21 cellular contexts compared by ENCODE assay signal in genomic region chr11:127925430-127925829, GRCh38.
DNase-seq lines count a peak whose midpoint lies in the region; ATAC-seq and TF ChIP-seq lines count a peak whose summit lies in the region.
"Had no signal": no experiment of that assay in that cellular context is flagged by ENCODE, and none has a peak within 500 bp of the region (broad histone marks: within the 10 kb centered on the region; RNA-seq: fewer than 3 reads in every experiment).

No MANE protein-coding gene starts in this region.

- no peaks in the 10 kb centered on the region for H3K36me3 Mint-ChIP-seq in stimulated activated effector memory CD8-positive, alpha-beta T cell treated with anti-CD3 and anti-CD28 coated beads, Interleukin-12 subunit alpha, Interleukin-12 subunit beta, amount 100 ng/mL, for 72 hours
- H3K36me3 Mint-ChIP-seq: type B pancreatic cell had no signal

- H3K27me3 ChIP-seq in RWPE2 (ENCODE audit: insufficient read depth, poor library complexity, severe bottlenecking) (no peaks in the 10 kb centered on the region), BE2C (no peaks in the 10 kb centered on the region)
- H3K27me3 ChIP-seq: BLaER1, pancreas had no signal

- H3K36me3 ChIP-seq in RWPE2 (ENCODE audit: low read depth) (no peaks in the 10 kb centered on the region), BE2C (no peaks in the 10 kb centered on the region)
- H3K36me3 ChIP-seq: BLaER1, pancreas had no signal

- DNase-seq in HCEC 1CT (peak; percentile 76), RWPE2 (ENCODE audit: low spot score) (no peak), fibroblast of pulmonary artery (ENCODE audit: low read depth) (peak; percentile 10), left cardiac atrium (no peak), BE2C (no peak)
- DNase-seq in stimulated activated effector memory CD8-positive, alpha-beta T cell treated with anti-CD3 and anti-CD28 coated beads, Interleukin-12 subunit alpha, Interleukin-12 subunit beta, amount 100 ng/mL, for 72 hours (ENCODE audit: low spot score in 2 of 2) = no peak
- DNase-seq in activated CD4-positive, alpha-beta T cell treated with anti-CD3 and anti-CD28 coated beads for 1 hour = no peak
- DNase-seq: activated CD4-positive, alpha-beta T cell treated with anti-CD3 and anti-CD28 coated beads for 4 hours; caudate nucleus; effector CD4-positive, alpha-beta T cell; GDM1; mesenchymal stem cell; naive thymus-derived CD8-positive, alpha-beta T cell; NCI-H1694 treated with DMSO at 0.1 percent for 48 hours; NCI-H510A treated with DMSO at 0.1 percent for 48 hours; pancreas; stimulated activated CD4-positive, alpha-beta T cell treated with anti-CD3 and anti-CD28 coated beads, Interleukin-2, amount 100 ng/mL, for 24 hours; stimulated activated naive CD8-positive, alpha-beta T cell treated with anti-CD3 and anti-CD28 coated beads, Interleukin-15, Interleukin-2, amounts not matched to agents 100 U/mL and 50 U/mL, for 24 hours had no signal

- ATAC-seq in RWPE2 (ENCODE audit: low read depth) (peak; percentile 72), left cardiac atrium (no peak)
- peak; percentile 31 for ATAC-seq in stimulated activated effector memory CD8-positive, alpha-beta T cell treated with anti-CD3 and anti-CD28 coated beads, Interleukin-12 subunit alpha, Interleukin-12 subunit beta, amount 100 ng/mL, for 72 hours
- ATAC-seq: naive thymus-derived CD8-positive, alpha-beta T cell; pancreas; stimulated activated naive CD8-positive, alpha-beta T cell treated with anti-CD3 and anti-CD28 coated beads, Interleukin-15, Interleukin-2, amounts not matched to agents 100 U/mL and 50 U/mL, for 24 hours had no signal

- intact Hi-C loops in left cardiac atrium (cut with DNase I) = no loop called here

- no peak for TF ChIP-seq CTCF in RWPE2 (IDR thresholded peaks at IDR 0.05; ENCODE audit: poor library complexity, severe bottlenecking)
- no peak for TF ChIP-seq CTCF in fibroblast of pulmonary artery (IDR thresholded peaks at IDR 0.05; ENCODE audit: low read length, missing control alignments)
- TF ChIP-seq CTCF in BE2C (IDR thresholded peaks at IDR 0.05; ENCODE audit: low read depth, low read length) = no peak

- H3K4me1 ChIP-seq in RWPE2 (ENCODE audit: insufficient read depth, poor library complexity, severe bottlenecking) (no peaks in the 10 kb centered on the region), BE2C (no peaks in the 10 kb centered on the region)
- H3K4me1 ChIP-seq: BLaER1, pancreas had no signal

- no peaks in the 10 kb centered on the region for H3K4me1 Mint-ChIP-seq in stimulated activated effector memory CD8-positive, alpha-beta T cell treated with anti-CD3 and anti-CD28 coated beads, Interleukin-12 subunit alpha, Interleukin-12 subunit beta, amount 100 ng/mL, for 72 hours
- H3K4me1 Mint-ChIP-seq: naive thymus-derived CD8-positive, alpha-beta T cell had no signal

- no peak overlapping the region for H3K4me3 Mint-ChIP-seq in stimulated activated effector memory CD8-positive, alpha-beta T cell treated with anti-CD3 and anti-CD28 coated beads, Interleukin-12 subunit alpha, Interleukin-12 subunit beta, amount 100 ng/mL, for 72 hours
- H3K4me3 Mint-ChIP-seq: naive thymus-derived CD8-positive, alpha-beta T cell; type B pancreatic cell had no signal

- no peak overlapping the region for H3K27ac Mint-ChIP-seq in stimulated activated effector memory CD8-positive, alpha-beta T cell treated with anti-CD3 and anti-CD28 coated beads, Interleukin-12 subunit alpha, Interleukin-12 subunit beta, amount 100 ng/mL, for 72 hours
- H3K27ac Mint-ChIP-seq: activated T-helper 2 cell treated with anti-CD3 and anti-CD28 coated beads, Interferon-gamma antibody, Interleukin-2, Interleukin-4, amounts not matched to agents 10 μg/mL and 5 μg/mL and 100 μg/mL, durations not matched to agents 14 hours and 24 hours and 36 hours; naive thymus-derived CD8-positive, alpha-beta T cell; type B pancreatic cell had no signal

- H3K9me3 Mint-ChIP-seq in stimulated activated effector memory CD8-positive, alpha-beta T cell treated with anti-CD3 and anti-CD28 coated beads, Interleukin-12 subunit alpha, Interleukin-12 subunit beta, amount 100 ng/mL, for 72 hours = peaks cover 2% of the 10 kb centered on the region
- H3K9me3 Mint-ChIP-seq: type B pancreatic cell had no signal

- H3K9me3 ChIP-seq in RWPE2 (ENCODE audit: severe bottlenecking) (no peaks in the 10 kb centered on the region), BE2C (no peaks in the 10 kb centered on the region)
- H3K9me3 ChIP-seq: BLaER1, pancreas had no signal

- H3K4me3 ChIP-seq in RWPE2 (ENCODE audit: severe bottlenecking) = no peak overlapping the region
- no peak overlapping the region for H3K4me3 ChIP-seq in fibroblast of pulmonary artery (replicated peaks; ENCODE audit: low read depth, low read length)
- H3K4me3 ChIP-seq in BE2C (ENCODE audit: low read depth, low read length) = no peak overlapping the region
- H3K4me3 ChIP-seq: BLaER1, pancreas had no signal

- peak overlapping the region; percentile 29 for H3K27ac ChIP-seq in RWPE2 (ENCODE audit: poor library complexity, severe bottlenecking)
- H3K27ac ChIP-seq: BLaER1, pancreas had no signal

Comparison
In these comparisons a context has a peak if more than half of its experiments do, and no peak if none do; other contexts are left out.
1. DNase-seq: peak in HCEC 1CT (single experiment) and fibroblast of pulmonary artery (single experiment); none in RWPE2 (single experiment), stimulated activated effector memory CD8-positive, alpha-beta T cell treated with anti-CD3 and anti-CD28 coated beads, Interleukin-12 subunit alpha, Interleukin-12 subunit beta, amount 100 ng/mL, for 72 hours (0 of 2), left cardiac atrium (single experiment), activated CD4-positive, alpha-beta T cell treated with anti-CD3 and anti-CD28 coated beads for 1 hour (single experiment) and BE2C (single experiment).
2. ATAC-seq: peak in RWPE2 (single experiment) and stimulated activated effector memory CD8-positive, alpha-beta T cell treated with anti-CD3 and anti-CD28 coated beads, Interleukin-12 subunit alpha, Interleukin-12 subunit beta, amount 100 ng/mL, for 72 hours (single experiment); none in left cardiac atrium (0 of 2).